In the genomic region with DNA sequence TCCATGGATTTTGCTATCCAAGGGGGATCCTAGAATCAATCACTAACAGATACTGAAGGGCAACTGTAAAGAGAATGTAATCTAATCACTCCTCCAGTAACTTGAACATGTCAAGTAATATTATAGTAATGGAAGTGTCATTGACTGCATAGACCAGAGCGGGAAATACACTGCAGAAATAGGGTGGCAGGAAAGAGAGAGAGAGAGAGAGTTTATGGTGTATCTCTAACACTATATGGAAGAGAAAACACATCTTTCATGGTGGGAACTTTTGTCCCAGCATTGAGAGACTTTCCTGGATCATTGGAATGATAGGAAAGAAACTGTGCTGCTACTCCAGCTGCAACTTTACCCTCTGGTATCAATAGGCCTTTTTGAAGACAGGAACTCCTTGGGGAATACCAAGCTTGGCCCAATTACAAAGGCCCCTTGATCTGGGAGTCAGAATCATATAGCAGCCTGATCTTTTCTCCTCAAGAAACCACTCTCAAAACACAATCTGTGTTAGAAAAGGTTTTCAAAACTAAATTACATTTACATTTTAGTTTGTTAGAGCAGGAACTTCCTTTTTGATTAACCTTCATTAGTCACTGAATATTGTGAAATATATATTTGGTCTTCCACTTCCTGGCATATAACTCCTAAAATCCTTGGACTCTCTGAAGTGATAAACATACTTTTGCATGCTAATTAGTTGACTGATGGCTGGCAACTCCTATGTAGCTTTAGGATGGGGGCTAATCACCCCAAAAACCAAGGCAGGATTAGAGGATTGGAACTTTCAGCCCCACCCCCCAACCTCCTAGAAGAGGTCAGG, we compare ENCODE assay signal across 1 cellular context.
TF ChIP-seq lines count a peak whose summit lies in the region.

No MANE protein-coding gene starts in this region.

TF ChIP-seq in IMR-90, 13 proteins besides CTCF, POLR2A, EP300 and RAD21:
- TF ChIP-seq CEBPB (IDR thresholded peaks at IDR 0.05; ENCODE audit: low read depth, low read length): 0 out of 2 replicates have a peak, but pooled peaks have one; percentile 19
- TF ChIP-seq, protein P1, sequence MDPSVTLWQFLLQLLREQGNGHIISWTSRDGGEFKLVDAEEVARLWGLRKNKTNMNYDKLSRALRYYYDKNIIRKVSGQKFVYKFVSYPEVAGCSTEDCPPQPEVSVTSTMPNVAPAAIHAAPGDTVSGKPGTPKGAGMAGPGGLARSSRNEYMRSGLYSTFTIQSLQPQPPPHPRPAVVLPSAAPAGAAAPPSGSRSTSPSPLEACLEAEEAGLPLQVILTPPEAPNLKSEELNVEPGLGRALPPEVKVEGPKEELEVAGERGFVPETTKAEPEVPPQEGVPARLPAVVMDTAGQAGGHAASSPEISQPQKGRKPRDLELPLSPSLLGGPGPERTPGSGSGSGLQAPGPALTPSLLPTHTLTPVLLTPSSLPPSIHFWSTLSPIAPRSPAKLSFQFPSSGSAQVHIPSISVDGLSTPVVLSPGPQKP (IDR thresholded peaks at IDR 0.05; ENCODE audit: borderline replicate concordance, low read depth, low read length): no peak
TF ChIP-seq in IMR-90: peak in this region for 1.
